Comparison of ENCODE assay signal across 18 cellular contexts in the genomic region with DNA sequence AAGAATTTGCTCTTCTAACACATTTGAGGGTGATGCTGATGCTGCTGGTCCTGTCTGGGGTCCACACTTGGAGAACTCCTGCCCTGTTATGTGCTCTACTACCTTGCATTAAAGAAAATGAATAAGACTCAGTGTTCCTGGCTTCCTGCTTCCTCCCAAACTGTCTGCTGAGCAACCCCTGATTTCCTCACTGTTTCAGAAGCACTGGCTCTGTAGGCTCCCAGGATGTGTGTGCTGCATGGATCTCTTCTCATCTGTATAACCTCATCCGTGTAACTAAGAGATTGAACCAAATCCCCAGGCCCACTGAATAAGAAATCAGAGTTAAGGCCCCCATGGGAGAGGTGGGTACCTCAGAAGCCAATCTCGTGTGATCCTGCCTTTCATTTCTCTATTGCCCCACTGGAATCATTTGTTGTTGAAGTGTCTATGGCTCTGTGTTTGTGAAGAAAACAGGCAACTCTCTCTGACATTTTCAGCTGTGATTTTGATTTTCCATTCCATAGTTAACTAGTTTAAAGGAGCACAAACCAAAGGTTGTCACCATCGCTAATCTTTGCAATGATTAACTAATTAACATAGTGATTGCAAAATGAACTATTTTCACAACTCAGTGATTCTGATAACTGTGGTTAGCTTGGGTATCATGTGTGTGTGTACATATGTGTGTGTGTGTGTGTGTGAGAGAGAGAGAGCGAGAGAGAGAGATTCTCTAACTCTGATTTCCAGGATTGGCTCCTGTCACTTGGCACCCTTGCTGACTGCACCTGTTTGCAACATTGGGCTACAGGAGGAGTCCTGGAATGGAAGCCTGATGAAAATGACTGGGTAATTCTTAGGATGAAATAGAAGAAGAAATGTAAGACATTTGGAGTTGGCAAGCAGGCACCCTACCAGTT.
DNase-seq lines count a peak whose midpoint lies in the region; ATAC-seq and TF ChIP-seq lines count a peak whose summit lies in the region.
"Had no signal": no experiment of that assay in that cellular context is flagged by ENCODE, and none has a peak within 500 bp of the region (broad histone marks: within the 10 kb centered on the region; RNA-seq: fewer than 3 reads in every experiment).

No MANE protein-coding gene starts in this region.

- H3K27me3 ChIP-seq in smooth muscle cell (ENCODE audit: low read depth) (no peaks in the 10 kb centered on the region), upper lobe of right lung (no peaks in the 10 kb centered on the region)

- H3K4me2 ChIP-seq in smooth muscle cell, result no peak overlapping the region
- H3K4me2 ChIP-seq: KMS-11 had no signal

- ATAC-seq in activated naive CD8-positive, alpha-beta T cell treated with anti-CD3 and anti-CD28 coated beads, Interleukin-2, amount 50 U/mL, for 24 hours, result no peak
- ATAC-seq in upper lobe of right lung (no peak), HG03108 (IDR thresholded peaks at IDR 0.05; ENCODE audit: unreplicated experiment) (no peak)
- ATAC-seq: HCT116 had no signal

- no peak overlapping the region for H2AFZ ChIP-seq in smooth muscle cell (ENCODE audit: low read depth)
- H2AFZ ChIP-seq: GM23248 had no signal

- no peaks in the 10 kb centered on the region for H3K4me1 Mint-ChIP-seq in activated naive CD8-positive, alpha-beta T cell treated with anti-CD3 and anti-CD28 coated beads, Interleukin-2, amount 50 U/mL, for 24 hours
- no peaks in the 10 kb centered on the region for H3K4me1 Mint-ChIP-seq in activated naive CD8-positive, alpha-beta T cell treated with anti-CD3 and anti-CD28 coated beads for 36 hours

- H3K9me3 Mint-ChIP-seq in activated naive CD8-positive, alpha-beta T cell treated with anti-CD3 and anti-CD28 coated beads, Interleukin-2, amount 50 U/mL, for 24 hours, result peaks cover 9% of the 10 kb centered on the region
- peaks cover 2% of the 10 kb centered on the region for H3K9me3 Mint-ChIP-seq in activated naive CD8-positive, alpha-beta T cell treated with anti-CD3 and anti-CD28 coated beads for 36 hours

- no peaks in the 10 kb centered on the region for H3K36me3 Mint-ChIP-seq in activated naive CD8-positive, alpha-beta T cell treated with anti-CD3 and anti-CD28 coated beads, Interleukin-2, amount 50 U/mL, for 24 hours (ENCODE audit: low read depth)
- peaks cover 2% of the 10 kb centered on the region for H3K36me3 Mint-ChIP-seq in activated naive CD8-positive, alpha-beta T cell treated with anti-CD3 and anti-CD28 coated beads for 36 hours

- H3K4me3 Mint-ChIP-seq in activated naive CD8-positive, alpha-beta T cell treated with anti-CD3 and anti-CD28 coated beads, Interleukin-2, amount 50 U/mL, for 24 hours, result no peak overlapping the region
- H3K4me3 Mint-ChIP-seq in activated naive CD8-positive, alpha-beta T cell treated with anti-CD3 and anti-CD28 coated beads for 36 hours, result no peak overlapping the region
- H3K4me3 Mint-ChIP-seq: CD14-positive monocyte had no signal

- no peaks in the 10 kb centered on the region for H3K27me3 Mint-ChIP-seq in activated naive CD8-positive, alpha-beta T cell treated with anti-CD3 and anti-CD28 coated beads, Interleukin-2, amount 50 U/mL, for 24 hours
- no peaks in the 10 kb centered on the region for H3K27me3 Mint-ChIP-seq in activated naive CD8-positive, alpha-beta T cell treated with anti-CD3 and anti-CD28 coated beads for 36 hours

- TF ChIP-seq CTCF in foreskin fibroblast (IDR thresholded peaks at IDR 0.05; ENCODE audit: low read depth, low read length) (no peak), smooth muscle cell (IDR thresholded peaks at IDR 0.05; ENCODE audit: borderline replicate concordance, insufficient read depth, poor library complexity, severe bottlenecking) (no peak), upper lobe of right lung (IDR thresholded peaks at IDR 0.05) (no peak)

- no peaks in the 10 kb centered on the region for H4K20me1 ChIP-seq in smooth muscle cell (ENCODE audit: low read depth)

- H3K36me3 ChIP-seq in smooth muscle cell (ENCODE audit: low read depth) (no peaks in the 10 kb centered on the region), upper lobe of right lung (no peaks in the 10 kb centered on the region)

- no peaks in the 10 kb centered on the region for H3K9me3 ChIP-seq in smooth muscle cell (replicated peaks; ENCODE audit: low read depth)
- H3K9me3 ChIP-seq in upper lobe of right lung, result no peaks in the 10 kb centered on the region

- no peaks in the 10 kb centered on the region for H3K79me2 ChIP-seq in smooth muscle cell (ENCODE audit: low read depth)

- H3F3A ChIP-seq in smooth muscle cell (ENCODE audit: low read depth), result peaks cover 10% of the 10 kb centered on the region

- intact Hi-C loops in upper lobe of right lung (cut with DNase I), result no loop called here

- no peaks in the 10 kb centered on the region for H3K4me1 ChIP-seq in smooth muscle cell (ENCODE audit: low read depth)
- H3K4me1 ChIP-seq in upper lobe of right lung, result no peaks in the 10 kb centered on the region

- H3K9ac ChIP-seq in smooth muscle cell (ENCODE audit: low read depth), result no peak overlapping the region
- H3K9ac ChIP-seq: GM23248, KMS-11 had no signal

- 90% methylated on average over 4 of the region's 4 CpGs for WGBS in smooth muscle cell (ENCODE audit: low lambda C conversion rate)

- DNase-seq in activated naive CD8-positive, alpha-beta T cell treated with anti-CD3 and anti-CD28 coated beads, Interleukin-2, amount 50 U/mL, for 24 hours, result no peak
- DNase-seq in activated naive CD8-positive, alpha-beta T cell treated with anti-CD3 and anti-CD28 coated beads for 36 hours, result no peak
- DNase-seq in foreskin fibroblast (peak; percentile 12 to 28), myocyte (ENCODE audit: low read depth) (peak; percentile 21), smooth muscle cell (lab: John Stamatoyannopoulos, UW; ENCODE audit: unreplicated experiment) (no peak), upper lobe of right lung (no peak), NCI-H2029 treated with DMSO at 0.1 percent for 48 hours (lab: John Stamatoyannopoulos, UW) (no peak)
- DNase-seq: Caco-2, GM23248, NCI-H1092, NCI-H1694 treated with DMSO at 0.1 percent for 48 hours, NCI-H446, NCI-H748 treated with DMSO at 0.1 percent for 48 hours, Right ventricle myocardium superior had no signal

- H3K27ac ChIP-seq in smooth muscle cell (ENCODE audit: low read depth), result peak overlapping the region; percentile 6
- no peak overlapping the region for H3K27ac ChIP-seq in upper lobe of right lung
- H3K27ac ChIP-seq: GM23248, KMS-11 had no signal

- H3K27ac Mint-ChIP-seq in activated naive CD8-positive, alpha-beta T cell treated with anti-CD3 and anti-CD28 coated beads, Interleukin-2, amount 50 U/mL, for 24 hours, result peak overlapping the region; percentile 20
- H3K27ac Mint-ChIP-seq in activated naive CD8-positive, alpha-beta T cell treated with anti-CD3 and anti-CD28 coated beads for 36 hours, result no peak overlapping the region

- H3K4me3 ChIP-seq in foreskin fibroblast (ENCODE audit: low read depth in 1 of 2, low read length in 2 of 2), result no peak overlapping the region
- no peak overlapping the region for H3K4me3 ChIP-seq in smooth muscle cell
- no peak overlapping the region for H3K4me3 ChIP-seq in upper lobe of right lung
- H3K4me3 ChIP-seq: GM23248 had no signal

Comparison
In these comparisons a context has a peak if more than half of its experiments do, and no peak if none do; other contexts are left out.
1. DNase-seq: peak in foreskin fibroblast (2 of 2) and myocyte (single experiment); none in activated naive CD8-positive, alpha-beta T cell treated with anti-CD3 and anti-CD28 coated beads, Interleukin-2, amount 50 U/mL, for 24 hours (single experiment), activated naive CD8-positive, alpha-beta T cell treated with anti-CD3 and anti-CD28 coated beads for 36 hours (single experiment), smooth muscle cell (single experiment), upper lobe of right lung (single experiment) and NCI-H2029 treated with DMSO at 0.1 percent for 48 hours (single experiment).